12 cellular contexts compared by ENCODE assay signal in genomic region chr19:39507715-39508364, GRCh38. TPM values are rescaled to one million over a fixed set of nuclear protein-coding genes. Genes with fewer than 3 reads are reported as not detected.
DNase-seq lines count a peak whose midpoint lies in the region; ATAC-seq and TF ChIP-seq lines count a peak whose summit lies in the region.
"Had no signal": no experiment of that assay in that cellular context is flagged by ENCODE, and none has a peak within 500 bp of the region (broad histone marks: within the 10 kb centered on the region; RNA-seq: fewer than 3 reads in every experiment).

No MANE protein-coding gene starts in this region.

- intact Hi-C loops in IMR-90 (cut with micrococcal nuclease) = no loop called here
- intact Hi-C loops in esophagus squamous epithelium (cut with DNase I) = no loop called here

- H3K9ac ChIP-seq in IMR-90 (ENCODE audit: low read depth, low read length) (peak overlapping the region; percentile 33; the same call in 1 of the 2 replicates), mesenchymal stem cell (ENCODE audit: low read length) (peak overlapping the region; percentile 45)

- H2BK5ac ChIP-seq in IMR-90 (ENCODE audit: low read depth, low read length, poor library complexity, severe bottlenecking) (no peak overlapping the region), mesenchymal stem cell (ENCODE audit: low read depth, low read length, poor library complexity, severe bottlenecking) (no peak overlapping the region)

- H3K79me1 ChIP-seq in IMR-90 (ENCODE audit: low read depth in 1 of 2, low read length in 2 of 2) (no peaks in the 10 kb centered on the region), mesenchymal stem cell (replicated peaks; ENCODE audit: low read length, poor library complexity, severe bottlenecking) (no peaks in the 10 kb centered on the region)

- H4K91ac ChIP-seq in IMR-90 (ENCODE audit: insufficient read depth, low read depth, low read length) = no peak overlapping the region
- H4K91ac ChIP-seq in mesenchymal stem cell (ENCODE audit: low read length) = no peak overlapping the region

- no peak overlapping the region; the same call in 1 of the 2 replicates for H3K14ac ChIP-seq in IMR-90 (replicated peaks; ENCODE audit: low read depth, low read length)
- no peak overlapping the region for H3K14ac ChIP-seq in mesenchymal stem cell (ENCODE audit: low read length in 2 of 2)

- BruUV-seq in IMR-90 (replicated peaks; lab: Mats Ljungman, UMichigan) = no TSS peak

- dilution Hi-C loops in IMR-90 (cut with HindIII; ENCODE audit: low sequenced_read_pairs, unreplicated experiment) = no loop called here

- H3K4ac ChIP-seq in IMR-90 (ENCODE audit: low read depth, low read length) (peak overlapping the region; percentile 50; the same call in 1 of the 2 replicates), mesenchymal stem cell (ENCODE audit: low read depth in 1 of 2, low read length in 2 of 2) (no peak overlapping the region)

- H4K8ac ChIP-seq in IMR-90 (ENCODE audit: low read depth in 2 of 2, low read length in 2 of 2) = peak overlapping the region; percentile 66 to 97; a peak in 3 of 4 replicates
- H4K8ac ChIP-seq in mesenchymal stem cell (ENCODE audit: low read length) = no peak overlapping the region

- H3K36me3 ChIP-seq in BE2C (no peaks in the 10 kb centered on the region; the same call in 1 of the 2 replicates), IMR-90 (ENCODE audit: control insufficient read depth, insufficient read depth, low read length) (no peaks in the 10 kb centered on the region), mesenchymal stem cell (ENCODE audit: control insufficient read depth in 1 of 2, insufficient read depth in 2 of 2, low read depth in 1 of 2, low read length in 2 of 2) (no peaks in the 10 kb centered on the region), esophagus squamous epithelium (no peaks in the 10 kb centered on the region)
- H3K36me3 ChIP-seq: vagina had no signal

- H3K9me3 ChIP-seq in BE2C = no peaks in the 10 kb centered on the region
- no peaks in the 10 kb centered on the region for H3K9me3 ChIP-seq in IMR-90 (ENCODE audit: control insufficient read depth, insufficient read depth, low read length)
- H3K9me3 ChIP-seq in mesenchymal stem cell (ENCODE audit: control insufficient read depth, low read length) = no peaks in the 10 kb centered on the region
- peaks cover 0 to under 1% (median 0%) of the 10 kb centered on the region in 3 donors for H3K9me3 ChIP-seq in esophagus squamous epithelium
- H3K9me3 ChIP-seq: vagina had no signal

- no peaks in the 10 kb centered on the region; the same call in 1 of the 2 replicates for H3K27me3 ChIP-seq in BE2C
- H3K27me3 ChIP-seq in IMR-90 (ENCODE audit: control insufficient read depth, insufficient read depth, low read length) = peaks cover 25% of the 10 kb centered on the region
- peaks cover 49 to 71% of the 10 kb centered on the region in 2 experiments for H3K27me3 ChIP-seq in mesenchymal stem cell (ENCODE audit: control insufficient read depth in 1 of 2, insufficient read depth in 1 of 2, low read length in 2 of 2)
- peaks cover 8 to 96% (median 18%) of the 10 kb centered on the region in 4 donors for H3K27me3 ChIP-seq in esophagus squamous epithelium

- TF ChIP-seq RAD21 in IMR-90 (IDR thresholded peaks at IDR 0.05; ENCODE audit: low read length) = no peak

- peaks cover 3% of the 10 kb centered on the region; the same call in 1 of the 2 replicates for H3K9me1 ChIP-seq in IMR-90 (ENCODE audit: insufficient read depth, low read length)

- no peak for ATAC-seq in IMR-90 (ENCODE audit: low read depth)
- no peak for ATAC-seq in GM18502 (IDR thresholded peaks at IDR 0.05; ENCODE audit: poor library complexity, unreplicated experiment)
- no peak for ATAC-seq in HG02973 (IDR thresholded peaks at IDR 0.05; ENCODE audit: unreplicated experiment)
- no peak for ATAC-seq in GM21576 (IDR thresholded peaks at IDR 0.05; ENCODE audit: unreplicated experiment)

- H4K20me1 ChIP-seq in IMR-90 (ENCODE audit: insufficient read depth, low read length) = no peaks in the 10 kb centered on the region

- H2BK20ac ChIP-seq in IMR-90 (ENCODE audit: low read depth, low read length) = no peak overlapping the region

- peak overlapping the region; percentile 75 for H3K4me2 ChIP-seq in IMR-90 (ENCODE audit: low read depth, low read length)
- peak overlapping the region; percentile 87 for H3K4me2 ChIP-seq in mesenchymal stem cell (ENCODE audit: low read length, poor library complexity, severe bottlenecking)

- WGBS in IMR-90 (ENCODE audit: extremely low coverage in 2 of 2, insufficient read length in 1 of 2), 2 experiments = 80% methylated on average over 2 of the region's 24 CpGs; no CpG with 5 or more reads in 1 of the 2 experiments
- 57% methylated on average over 20 of the region's 24 CpGs for WGBS in mesenchymal stem cell
- whole genome bisulfite sequencing in esophagus squamous epithelium, 2 donors = 40 to 51% methylated on average over 22 of the region's 24 CpGs

- H3K23ac ChIP-seq in IMR-90 (ENCODE audit: low read depth, low read length) = 0 out of 2 replicates have a peak overlapping the region, but pooled peaks have one; percentile 85
- H3K23ac ChIP-seq in mesenchymal stem cell (ENCODE audit: low read length in 2 of 2) = peak overlapping the region in 1 of 2 experiments; percentile 5

- no peak for TF ChIP-seq POLR2A in IMR-90 (IDR thresholded peaks at IDR 0.05; ENCODE audit: low read depth, low read length)
- no peak for TF ChIP-seq POLR2A in esophagus squamous epithelium (IDR thresholded peaks at IDR 0.05)

- in situ Hi-C loops in IMR-90 (cut with MboI; ENCODE audit: low sequenced_read_pairs) = no loop called here
- in situ Hi-C loops in astrocyte of the spinal cord (cut with HindIII; ENCODE audit: low sequenced_read_pairs) = no loop called here

- H2BK15ac ChIP-seq in IMR-90 (ENCODE audit: low read depth, low read length) = no peak overlapping the region
- no peak overlapping the region for H2BK15ac ChIP-seq in mesenchymal stem cell (ENCODE audit: low read depth, poor library complexity, severe bottlenecking)

- peak overlapping the region; percentile 97 for H2AFZ ChIP-seq in IMR-90 (replicated peaks; ENCODE audit: low read length, poor library complexity)
- H2AFZ ChIP-seq in mesenchymal stem cell (ENCODE audit: low read depth, low read length) = no peak overlapping the region

- H3K18ac ChIP-seq in IMR-90 (ENCODE audit: low read depth, low read length) (no peak overlapping the region), mesenchymal stem cell (ENCODE audit: low read depth in 1 of 2, low read length in 2 of 2) (no peak overlapping the region)

- POLR2A ChIA-PET in IMR-90 (lab: Charles Lee; ENCODE audit: unreplicated experiment) = no interaction called here

- TF ChIP-seq CTCF in BE2C (IDR thresholded peaks at IDR 0.05; ENCODE audit: low read depth, low read length) (no peak), IMR-90 (conservative IDR thresholded peaks at IDR 0.05; ENCODE audit: low read depth, low read length) (no peak), astrocyte of the spinal cord (IDR thresholded peaks at IDR 0.05; ENCODE audit: low read depth, low read length) (no peak), esophagus squamous epithelium (IDR thresholded peaks at IDR 0.05) (no peak)

- peak overlapping the region; percentile 59 for H2AK5ac ChIP-seq in IMR-90 (ENCODE audit: low read depth, low read length)
- H2AK5ac ChIP-seq in mesenchymal stem cell (ENCODE audit: low read length, severe bottlenecking) = no peak overlapping the region

- no peak overlapping the region for H3K27ac ChIP-seq in IMR-90 (ENCODE audit: insufficient read depth, low read length)
- no peak overlapping the region for H3K27ac ChIP-seq in mesenchymal stem cell (ENCODE audit: low read length, poor library complexity, severe bottlenecking)
- H3K27ac ChIP-seq in esophagus squamous epithelium = no peak overlapping the region
- H3K27ac ChIP-seq: vagina had no signal

- H3K4me1 ChIP-seq in BE2C (no peaks in the 10 kb centered on the region), IMR-90 (ENCODE audit: control insufficient read depth, insufficient read depth, low read length) (no peaks in the 10 kb centered on the region), mesenchymal stem cell (ENCODE audit: control insufficient read depth, insufficient read depth, low read depth, low read length) (peaks cover 13% of the 10 kb centered on the region), esophagus squamous epithelium (peaks cover 6 to 18% (median 7%) of the 10 kb centered on the region in 3 donors)

- no peak overlapping the region for H2BK120ac ChIP-seq in IMR-90 (ENCODE audit: low read depth, low read length)
- H2BK120ac ChIP-seq in mesenchymal stem cell (ENCODE audit: low read depth, low read length) = no peak overlapping the region

- no peak overlapping the region for H4K5ac ChIP-seq in IMR-90 (ENCODE audit: low read depth, low read length)

- no peak overlapping the region for H3K56ac ChIP-seq in IMR-90 (ENCODE audit: extremely low read depth, insufficient read depth, low read length)

- no peak overlapping the region for H2BK12ac ChIP-seq in mesenchymal stem cell (ENCODE audit: low read length in 2 of 2)

- CTCF ChIA-PET in IMR-90 (lab: Yijun Ruan, JAX) = no interaction called here

- DNase-seq in BE2C (no peak), IMR-90 (no peak), astrocyte of the spinal cord (ENCODE audit: low read depth, low spot score) (no peak), mesenchymal stem cell (no peak), esophagus squamous epithelium (lab: John Stamatoyannopoulos, UW) (no peak)
- DNase-seq: cerebellar nuclear complex had no signal

- H3K4me3 ChIP-seq in BE2C (ENCODE audit: low read depth, low read length) = peak overlapping the region; percentile 70
- H3K4me3 ChIP-seq in IMR-90 (ENCODE audit: insufficient read depth, low read depth, low read length) = peak overlapping the region; percentile 65
- H3K4me3 ChIP-seq in astrocyte of the spinal cord (ENCODE audit: low read depth, low read length) = peak overlapping the region; percentile 50
- H3K4me3 ChIP-seq in mesenchymal stem cell (ENCODE audit: insufficient read depth in 1 of 2, low read depth in 1 of 2, low read length in 2 of 2) = peak overlapping the region; percentile 68 to 79
- peak overlapping the region in 2 of 4 donors; percentile 47 to 62 for H3K4me3 ChIP-seq in esophagus squamous epithelium

- peak overlapping the region; percentile 93 for H2AK9ac ChIP-seq in IMR-90 (replicated peaks; ENCODE audit: low read depth, low read length, poor library complexity)

RNA-seq across cellular contexts. Expression of gene SELENOV, which starts 7.1 kb away (rescaled TPM):
- polyA plus RNA-seq in BE2C (2012; ENCODE audit: insufficient read depth, insufficient read length, low read depth) = not detected
- total RNA-seq in IMR-90 (2012; rRNA removed) (not detected in 2 replicates), esophagus squamous epithelium (not detected)
- not detected in 2 replicates for polyA plus RNA-seq in IMR-90 (2012; rRNA removed)
- not detected in 2 replicates for polyA plus RNA-seq in IMR-90 (2012; cell fraction: cytosol; rRNA removed)
- polyA plus RNA-seq in IMR-90 (2012; cell fraction: nucleus; rRNA removed; ENCODE audit: low replicate concordance) = not detected in 2 replicates
- not detected for polyA plus RNA-seq in mesenchymal stem cell (2013, experiment 1 of 2)
- polyA plus RNA-seq in mesenchymal stem cell (2013, experiment 2 of 2) = not detected
- total RNA-seq: posterior vena cava, RPMI7951, vagina had no signal

RNA-seq across cellular contexts. Expression of gene DLL3, which starts 9.1 kb away (rescaled TPM):
- polyA plus RNA-seq in BE2C (2012; ENCODE audit: insufficient read depth, insufficient read length, low read depth) = 41.5 TPM
- total RNA-seq in IMR-90 (2012; rRNA removed) = 0.28 and 0.36 TPM in 2 replicates
- polyA plus RNA-seq in IMR-90 (2012; rRNA removed) = 1.3 and 1.9 TPM in 2 replicates
- 1.3 and 1.4 TPM in 2 replicates for polyA plus RNA-seq in IMR-90 (2012; cell fraction: cytosol; rRNA removed)
- polyA plus RNA-seq in IMR-90 (2012; cell fraction: nucleus; rRNA removed; ENCODE audit: low replicate concordance) = 0.34 and 0.40 TPM in 2 replicates
- 0.65 TPM for polyA plus RNA-seq in mesenchymal stem cell (2013, experiment 1 of 2)
- polyA plus RNA-seq in mesenchymal stem cell (2013, experiment 2 of 2) = 0.78 TPM
- not detected for total RNA-seq in esophagus squamous epithelium
- total RNA-seq: posterior vena cava, vagina had no signal

RNA-seq across cellular contexts. Expression of gene EID2B, which starts 24.8 kb away (rescaled TPM):
- polyA plus RNA-seq in BE2C (2012; ENCODE audit: insufficient read depth, insufficient read length, low read depth) = 5.7 TPM
- 2.7 and 4.2 TPM in 2 replicates for total RNA-seq in IMR-90 (2012; rRNA removed)
- polyA plus RNA-seq in IMR-90 (2012; rRNA removed) = 2.3 and 2.5 TPM in 2 replicates
- polyA plus RNA-seq in IMR-90 (2012; cell fraction: cytosol; rRNA removed) = 1.8 and 1.9 TPM in 2 replicates
- 1.3 and 2.1 TPM in 2 replicates for polyA plus RNA-seq in IMR-90 (2012; cell fraction: nucleus; rRNA removed; ENCODE audit: low replicate concordance)
- 2.0 TPM for polyA plus RNA-seq in mesenchymal stem cell (2013, experiment 1 of 2)
- polyA plus RNA-seq in mesenchymal stem cell (2013, experiment 2 of 2) = 1.8 TPM
- 1 to 10 TPM in 1 of 4 donors, under 1 TPM in 2, not detected in 1; 0.48 to 3.6 (median 0.79) TPM for total RNA-seq in esophagus squamous epithelium

RNA-seq across cellular contexts. Expression of gene TIMM50, which starts 27.2 kb away (rescaled TPM):
- polyA plus RNA-seq in BE2C (2012; ENCODE audit: insufficient read depth, insufficient read length, low read depth) = 229 TPM
- total RNA-seq in IMR-90 (2012; rRNA removed) (52.0 and 53.3 TPM in 2 replicates), esophagus squamous epithelium (10 to 100 TPM; 34.0 to 63.2 (median 51.5) TPM)
- polyA plus RNA-seq in IMR-90 (2012; rRNA removed) = 76.8 and 89.9 TPM in 2 replicates
- 74.3 and 78.9 TPM in 2 replicates for polyA plus RNA-seq in IMR-90 (2012; cell fraction: cytosol; rRNA removed)
- 86.9 and 89.0 TPM in 2 replicates for polyA plus RNA-seq in IMR-90 (2012; cell fraction: nucleus; rRNA removed; ENCODE audit: low replicate concordance)
- 57.0 TPM for polyA plus RNA-seq in mesenchymal stem cell (2013, experiment 1 of 2)
- 58.8 TPM for polyA plus RNA-seq in mesenchymal stem cell (2013, experiment 2 of 2)

RNA-seq across cellular contexts. Expression of gene EID2, which starts 32.1 kb away (rescaled TPM):
- polyA plus RNA-seq in BE2C (2012; ENCODE audit: insufficient read depth, insufficient read length, low read depth) = 57.4 TPM
- total RNA-seq in IMR-90 (2012; rRNA removed) = 5.7 and 6.9 TPM in 2 replicates
- polyA plus RNA-seq in IMR-90 (2012; rRNA removed) = 9.8 and 10.4 TPM in 2 replicates
- 2.1 and 7.4 TPM in 2 replicates for polyA plus RNA-seq in IMR-90 (2012; cell fraction: cytosol; rRNA removed)
- 4.5 and 4.9 TPM in 2 replicates for polyA plus RNA-seq in IMR-90 (2012; cell fraction: nucleus; rRNA removed; ENCODE audit: low replicate concordance)
- 17.2 TPM for polyA plus RNA-seq in mesenchymal stem cell (2013, experiment 1 of 2)
- 18.1 TPM for polyA plus RNA-seq in mesenchymal stem cell (2013, experiment 2 of 2)
- total RNA-seq in esophagus squamous epithelium = 10 to 100 TPM in 1 of 4 donors, 1 to 10 TPM in 3; 6.0 to 10.5 (median 9.5) TPM
